1 cellular context compared by ENCODE assay signal in genomic region chr12:1614360-1614759, GRCh38.
TF ChIP-seq lines count a peak whose summit lies in the region.

No MANE protein-coding gene starts in this region.

TF ChIP-seq in GM23338, 12 proteins besides CTCF, POLR2A, EP300 and RAD21 (continued from another document):
- TF ChIP-seq ZNF462 (CRISPR knock-in tag; IDR thresholded peaks at IDR 0.05) = no peak
- no peak for TF ChIP-seq JUNB (IDR thresholded peaks at IDR 0.05; ENCODE audit: unreplicated experiment)
- TF ChIP-seq REST (IDR thresholded peaks at IDR 0.05; ENCODE audit: unreplicated experiment) = no peak
- TF ChIP-seq EZH2 (IDR thresholded peaks at IDR 0.05; ENCODE audit: low read depth, unreplicated experiment) = no peak
- TF ChIP-seq ZNF331 (CRISPR knock-in tag; IDR thresholded peaks at IDR 0.05; ENCODE audit: low read depth) = no peak
- TF ChIP-seq CREB1 (CRISPR knock-in tag; IDR thresholded peaks at IDR 0.05; ENCODE audit: low read depth) = no peak
- TF ChIP-seq POLR2AphosphoS5 (IDR thresholded peaks at IDR 0.05; ENCODE audit: low read depth) = no peak
- TF ChIP-seq EZH2phosphoT487 (IDR thresholded peaks at IDR 0.05; ENCODE audit: unreplicated experiment) = no peak
- TF ChIP-seq NANOG (IDR thresholded peaks at IDR 0.05; ENCODE audit: borderline replicate concordance) = no peak
